In the genomic region with DNA sequence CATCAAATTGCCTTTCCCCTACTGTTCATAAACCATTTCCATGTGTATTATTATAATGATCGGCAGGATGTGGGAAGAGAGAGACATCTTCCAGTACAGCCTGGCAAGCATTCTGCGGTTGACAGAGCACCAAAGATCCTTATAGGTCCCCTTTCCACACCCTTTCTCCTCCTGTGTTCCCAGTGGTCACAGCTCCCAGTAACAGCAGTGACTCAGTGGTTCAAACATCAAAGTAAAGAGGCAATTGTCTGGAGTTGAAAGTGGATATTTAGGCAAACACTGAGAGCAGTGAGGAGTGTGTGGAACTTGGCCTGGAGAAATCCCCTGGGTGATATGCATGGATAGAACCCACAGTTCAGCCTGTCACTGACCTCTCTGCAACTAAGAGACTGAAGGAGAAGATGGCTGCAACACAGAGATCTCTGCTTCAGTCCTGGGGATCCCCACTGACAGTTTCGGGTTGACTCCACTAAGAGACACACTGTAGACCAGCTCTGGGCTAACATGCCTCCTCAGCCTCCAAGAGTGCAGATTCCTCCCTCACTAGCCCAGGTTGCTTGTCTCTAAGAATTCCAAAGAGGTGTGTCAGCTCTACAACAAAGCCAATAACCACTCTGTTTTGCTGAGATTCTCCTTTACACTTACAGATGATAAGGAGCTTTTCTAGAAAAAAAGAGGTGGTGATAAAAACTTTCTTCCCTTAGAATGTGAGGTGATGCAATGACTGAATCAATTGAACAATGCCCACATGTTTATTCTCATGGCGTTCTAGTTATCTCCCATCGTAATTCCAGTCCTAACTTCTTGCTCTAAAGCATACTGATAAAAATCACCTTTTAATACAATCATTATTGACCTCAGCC, we compare ENCODE assay signal across 8 cellular contexts.
DNase-seq lines count a peak whose midpoint lies in the region; ATAC-seq and TF ChIP-seq lines count a peak whose summit lies in the region.

No MANE protein-coding gene starts in this region.

- no peak for DNase-seq in left ventricle myocardium superior
- no peak for DNase-seq in heart left ventricle
- peak; percentile 50 to 59 for DNase-seq in activated T-cell treated with anti-CD3 and anti-CD28 coated beads, Interleukin-2, amount 50 U/mL, for 48 hours
- peak in 2 of 3 donors; percentile 21 to 26 for DNase-seq in stimulated activated CD4-positive, alpha-beta T cell treated with anti-CD3 and anti-CD28 coated beads, TNF-alpha, amount 100 ng/mL, for 48 hours (ENCODE audit: low read depth in 3 of 3)
- DNase-seq in ovary, result no peak
- no peak for DNase-seq in SHP77 (lab: John Stamatoyannopoulos, UW)
- DNase-seq in KBM-7, result no peak

- H3K9me3 ChIP-seq in heart left ventricle (no peaks in the 10 kb centered on the region), ovary (no peaks in the 10 kb centered on the region)

- TF ChIP-seq EP300 in ovary (IDR thresholded peaks at IDR 0.05), result no peak

- intact Hi-C loops in left ventricle myocardium superior (cut with micrococcal nuclease), result no loop called here
- intact Hi-C loops in heart left ventricle (cut with DNase I), result no loop called here
- intact Hi-C loops in ovary (cut with DNase I), result no loop called here

- H3K27ac ChIP-seq in heart left ventricle, result no peak overlapping the region
- no peak overlapping the region for H3K27ac ChIP-seq in ovary

- TF ChIP-seq CTCF in heart left ventricle (IDR thresholded peaks at IDR 0.05) (no peak), ovary (IDR thresholded peaks at IDR 0.05) (no peak)

- TF ChIP-seq POLR2A in heart left ventricle (IDR thresholded peaks at IDR 0.05), result no peak
- no peak for TF ChIP-seq POLR2A in ovary (IDR thresholded peaks at IDR 0.05)

- 73 to 84% (median 76%) methylated on average over 5 of the region's 5 CpGs for WGBS in heart left ventricle, 4 donors
- WGBS in ovary, 3 donors, result 70 to 76% (median 74%) methylated on average over 5 of the region's 5 CpGs

- ATAC-seq in left ventricle myocardium superior, result peak; percentile 36
- no peak for ATAC-seq in heart left ventricle
- ATAC-seq in HG03045 (IDR thresholded peaks at IDR 0.05; ENCODE audit: unreplicated experiment), result peak; percentile 94

- no peaks in the 10 kb centered on the region for H3K27me3 ChIP-seq in heart left ventricle
- no peaks in the 10 kb centered on the region for H3K27me3 ChIP-seq in ovary

- in situ Hi-C loops in KBM-7 (cut with MboI; ENCODE audit: low pct_unique_long_range_greater_than_20kb, low sequenced_read_pairs), result no loop called here

- H3K4me1 ChIP-seq in heart left ventricle (peaks cover 0 to 26% (median 6%) of the 10 kb centered on the region in 12 donors), ovary (ENCODE audit: insufficient read depth) (peaks cover 5% of the 10 kb centered on the region)

- H3K4me3 ChIP-seq in heart left ventricle (no peak overlapping the region), ovary (no peak overlapping the region)

- no peaks in the 10 kb centered on the region for H3K36me3 ChIP-seq in heart left ventricle
- H3K36me3 ChIP-seq in ovary, result no peaks in the 10 kb centered on the region

Comparison
In these comparisons a context has a peak if more than half of its experiments do, and no peak if none do; other contexts are left out.
1. ATAC-seq: peak in left ventricle myocardium superior (single experiment) and HG03045 (single experiment); none in heart left ventricle (0 of 4).
2. DNase-seq: peak in activated T-cell treated with anti-CD3 and anti-CD28 coated beads, Interleukin-2, amount 50 U/mL, for 48 hours (2 of 2) and stimulated activated CD4-positive, alpha-beta T cell treated with anti-CD3 and anti-CD28 coated beads, TNF-alpha, amount 100 ng/mL, for 48 hours (2 of 3); none in left ventricle myocardium superior (single experiment), heart left ventricle (0 of 5), ovary (0 of 5), SHP77 (0 of 2) and KBM-7 (single experiment).